Comparison of ENCODE assay signal across 16 cellular contexts in genomic region chr7:129498021-129498420, GRCh38. TPM values are rescaled to one million over a fixed set of nuclear protein-coding genes. Genes with fewer than 3 reads are reported as not detected.
DNase-seq lines count a peak whose midpoint lies in the region; ATAC-seq lines count a peak whose summit lies in the region.
"Had no signal": no experiment of that assay in that cellular context is flagged by ENCODE, and none has a peak within 500 bp of the region (broad histone marks: within the 10 kb centered on the region; RNA-seq: fewer than 3 reads in every experiment).

No MANE protein-coding gene starts in this region.

- H3K9me3 Mint-ChIP-seq in activated CD8-positive, alpha-beta memory T cell treated with anti-CD3 and anti-CD28 coated beads, Interleukin-2, amount 10 ng/mL, durations not matched to agents 7 days and 5 days (ENCODE audit: low read depth): no peaks in the 10 kb centered on the region
- H3K9me3 Mint-ChIP-seq in activated T-helper 2 cell treated with anti-CD3 and anti-CD28 coated beads, Interferon-gamma antibody, Interleukin-2, Interleukin-4, amounts not matched to agents 10 μg/mL and 5 μg/mL and 100 μg/mL, durations not matched to agents 14 hours and 24 hours and 36 hours: no peaks in the 10 kb centered on the region
- H3K9me3 Mint-ChIP-seq: HFFc6 had no signal

- no peak overlapping the region for H2AFZ ChIP-seq in neuronal stem cell (ENCODE audit: low read length)

- H4K8ac ChIP-seq in neuronal stem cell (ENCODE audit: low read depth, low read length): peak overlapping the region; percentile 48

- WGBS in neuronal stem cell (ENCODE audit: extremely low coverage in 2 of 2, insufficient read length in 2 of 2, insufficient replicate concordance in 1 of 2), 2 donors: no CpG with 5 or more reads among the region's 1 CpG

- no peak overlapping the region for H3K9ac ChIP-seq in neuronal stem cell (ENCODE audit: low read depth, low read length, poor library complexity)
- H3K9ac ChIP-seq: BLaER1 had no signal

- H3K36me3 ChIP-seq in neuronal stem cell (replicated peaks in 1 of 2; ENCODE audit: control insufficient read depth in 2 of 2, insufficient read depth in 2 of 2, low read length in 2 of 2): no peaks in the 10 kb centered on the region
- H3K36me3 ChIP-seq: BLaER1 had no signal

- no peak overlapping the region for H2BK120ac ChIP-seq in neuronal stem cell (ENCODE audit: low read depth, low read length)

- no peak overlapping the region for H2BK15ac ChIP-seq in neuronal stem cell (ENCODE audit: low read length)

- peak; percentile 32 for DNase-seq in activated CD8-positive, alpha-beta memory T cell treated with anti-CD3 and anti-CD28 coated beads, Interleukin-2, amount 50 U/mL, for 48 hours
- no peak for DNase-seq in activated CD8-positive, alpha-beta memory T cell treated with anti-CD3 and anti-CD28 coated beads, Interleukin-2, amount 10 ng/mL, durations not matched to agents 7 days and 5 days
- no peak for DNase-seq in activated T-helper 2 cell treated with anti-CD3 and anti-CD28 coated beads, Interferon-gamma antibody, Interleukin-2, Interleukin-4, amounts not matched to agents 10 μg/mL and 5 μg/mL and 100 μg/mL, durations not matched to agents 14 hours and 24 hours and 36 hours (ENCODE audit: low spot score)
- DNase-seq in neuronal stem cell (ENCODE audit: low spot score): no peak
- DNase-seq in midbrain (lab: John Stamatoyannopoulos, UW): no peak
- DNase-seq: HFFc6, KBM-7, NCI-H1105 treated with DMSO at 0.1 percent for 48 hours, NCI-H1694 treated with DMSO at 0.1 percent for 48 hours, NCI-H2107, NCI-H510A treated with DMSO at 0.1 percent for 48 hours, NCI-H774, SHP77 had no signal

- no peak overlapping the region for H3K4ac ChIP-seq in neuronal stem cell (ENCODE audit: low read length)

- peaks cover 4 to 6% of the 10 kb centered on the region in 2 donors for H3K4me1 ChIP-seq in neuronal stem cell (ENCODE audit: control insufficient read depth in 2 of 2, insufficient read depth in 1 of 2, low read depth in 1 of 2, low read length in 2 of 2)

- H2BK12ac ChIP-seq in neuronal stem cell (ENCODE audit: low read length): no peak overlapping the region

- peaks cover 41% of the 10 kb centered on the region for H3K4me1 Mint-ChIP-seq in activated CD8-positive, alpha-beta memory T cell treated with anti-CD3 and anti-CD28 coated beads, Interleukin-2, amount 10 ng/mL, durations not matched to agents 7 days and 5 days
- peaks cover 45% of the 10 kb centered on the region for H3K4me1 Mint-ChIP-seq in activated T-helper 2 cell treated with anti-CD3 and anti-CD28 coated beads, Interferon-gamma antibody, Interleukin-2, Interleukin-4, amounts not matched to agents 10 μg/mL and 5 μg/mL and 100 μg/mL, durations not matched to agents 14 hours and 24 hours and 36 hours (ENCODE audit: low read depth)

- peaks cover 0 to 4% (median 3%) of the 10 kb centered on the region in 3 experiments for H3K27me3 ChIP-seq in neuronal stem cell (ENCODE audit: control insufficient read depth in 3 of 3, insufficient read depth in 3 of 3, low read depth in 1 of 3, low read length in 3 of 3)
- H3K27me3 ChIP-seq: BLaER1 had no signal

- no peak overlapping the region for H3K27ac Mint-ChIP-seq in activated CD8-positive, alpha-beta memory T cell treated with anti-CD3 and anti-CD28 coated beads, Interleukin-2, amount 10 ng/mL, durations not matched to agents 7 days and 5 days
- peak overlapping the region; percentile 21 for H3K27ac Mint-ChIP-seq in activated T-helper 2 cell treated with anti-CD3 and anti-CD28 coated beads, Interferon-gamma antibody, Interleukin-2, Interleukin-4, amounts not matched to agents 10 μg/mL and 5 μg/mL and 100 μg/mL, durations not matched to agents 14 hours and 24 hours and 36 hours
- H3K27ac Mint-ChIP-seq: HFFc6 had no signal

- CTCF ChIA-PET in activated CD8-positive, alpha-beta memory T cell treated with anti-CD3 and anti-CD28 coated beads, Interleukin-2, amount 10 ng/mL, durations not matched to agents 7 days and 5 days (lab: Charles Lee): no interaction called here

- no peak overlapping the region for H2BK5ac ChIP-seq in neuronal stem cell (ENCODE audit: low read length)

- ATAC-seq in activated CD8-positive, alpha-beta memory T cell treated with anti-CD3 and anti-CD28 coated beads, Interleukin-2, amount 10 ng/mL, durations not matched to agents 7 days and 5 days: no peak
- ATAC-seq in GM18907 (IDR thresholded peaks at IDR 0.05; ENCODE audit: unreplicated experiment) (no peak), GM21529 (IDR thresholded peaks at IDR 0.05; ENCODE audit: unreplicated experiment) (no peak)

- no peak overlapping the region for H3K23ac ChIP-seq in neuronal stem cell (ENCODE audit: low read depth, low read length, poor library complexity)

- H3K27ac ChIP-seq in neuronal stem cell (replicated peaks; ENCODE audit: low read length): no peak overlapping the region
- H3K27ac ChIP-seq: BLaER1 had no signal

- H3K4me3 ChIP-seq in neuronal stem cell (ENCODE audit: low read length in 2 of 2): no peak overlapping the region
- H3K4me3 ChIP-seq: BLaER1 had no signal

- H3K4me2 ChIP-seq in neuronal stem cell (ENCODE audit: insufficient read depth, low read length, poor library complexity, severe bottlenecking): no peak overlapping the region
- H3K4me2 ChIP-seq: BLaER1 had no signal

- intact Hi-C loops in activated T-helper 2 cell treated with anti-CD3 and anti-CD28 coated beads, Interferon-gamma antibody, Interleukin-2, Interleukin-4, amounts not matched to agents 10 μg/mL and 5 μg/mL and 100 μg/mL, durations not matched to agents 14 hours and 24 hours and 36 hours (cut with micrococcal nuclease): no loop called here

- H2AK5ac ChIP-seq in neuronal stem cell (ENCODE audit: low read depth, low read length): no peak overlapping the region

- no peak overlapping the region for H3K18ac ChIP-seq in neuronal stem cell (ENCODE audit: low read length)

- no peaks in the 10 kb centered on the region for H3K36me3 Mint-ChIP-seq in activated CD8-positive, alpha-beta memory T cell treated with anti-CD3 and anti-CD28 coated beads, Interleukin-2, amount 10 ng/mL, durations not matched to agents 7 days and 5 days
- H3K36me3 Mint-ChIP-seq in activated T-helper 2 cell treated with anti-CD3 and anti-CD28 coated beads, Interferon-gamma antibody, Interleukin-2, Interleukin-4, amounts not matched to agents 10 μg/mL and 5 μg/mL and 100 μg/mL, durations not matched to agents 14 hours and 24 hours and 36 hours (ENCODE audit: low read depth): peaks cover 3% of the 10 kb centered on the region

- no peak overlapping the region for H3K4me3 Mint-ChIP-seq in activated CD8-positive, alpha-beta memory T cell treated with anti-CD3 and anti-CD28 coated beads, Interleukin-2, amount 10 ng/mL, durations not matched to agents 7 days and 5 days
- H3K4me3 Mint-ChIP-seq in activated T-helper 2 cell treated with anti-CD3 and anti-CD28 coated beads, Interferon-gamma antibody, Interleukin-2, Interleukin-4, amounts not matched to agents 10 μg/mL and 5 μg/mL and 100 μg/mL, durations not matched to agents 14 hours and 24 hours and 36 hours (ENCODE audit: low read depth): no peak overlapping the region
- H3K4me3 Mint-ChIP-seq: HFFc6 had no signal

- no peaks in the 10 kb centered on the region for H3K9me3 ChIP-seq in neuronal stem cell (replicated peaks in 1 of 2; ENCODE audit: control insufficient read depth in 2 of 2, insufficient read depth in 1 of 2, low read depth in 1 of 2, low read length in 2 of 2)
- H3K9me3 ChIP-seq: BLaER1 had no signal

- H3K79me1 ChIP-seq in neuronal stem cell (ENCODE audit: low read depth, low read length): no peaks in the 10 kb centered on the region

- no peak overlapping the region for H3K14ac ChIP-seq in neuronal stem cell (ENCODE audit: low read length)

- no peaks in the 10 kb centered on the region for H3K27me3 Mint-ChIP-seq in activated CD8-positive, alpha-beta memory T cell treated with anti-CD3 and anti-CD28 coated beads, Interleukin-2, amount 10 ng/mL, durations not matched to agents 7 days and 5 days
- no peaks in the 10 kb centered on the region for H3K27me3 Mint-ChIP-seq in activated T-helper 2 cell treated with anti-CD3 and anti-CD28 coated beads, Interferon-gamma antibody, Interleukin-2, Interleukin-4, amounts not matched to agents 10 μg/mL and 5 μg/mL and 100 μg/mL, durations not matched to agents 14 hours and 24 hours and 36 hours (ENCODE audit: low read depth)

- H4K91ac ChIP-seq in neuronal stem cell (ENCODE audit: low read depth, low read length, poor library complexity): no peak overlapping the region

RNA-seq across cellular contexts. Expression of gene SMKR1, which starts 4.3 kb away (rescaled TPM):
- 1 to 10 TPM; 2.3 to 5.3 TPM for total RNA-seq in activated CD8-positive, alpha-beta memory T cell treated with anti-CD3 and anti-CD28 coated beads, Interleukin-2, amount 10 ng/mL, durations not matched to agents 7 days and 5 days
- 4.7 and 6.8 TPM in 2 replicates for total RNA-seq in activated T-helper 2 cell treated with anti-CD3 and anti-CD28 coated beads, Interferon-gamma antibody, Interleukin-2, Interleukin-4, amounts not matched to agents 10 μg/mL and 5 μg/mL and 100 μg/mL, durations not matched to agents 14 hours and 24 hours and 36 hours
- 3.5 TPM for polyA plus RNA-seq in neuronal stem cell (2013, experiment 1 of 2)
- 3.6 TPM for polyA plus RNA-seq in neuronal stem cell (2013, experiment 2 of 2)
- total RNA-seq: HFFc6 had no signal
